31 cellular contexts compared by ENCODE assay signal in the genomic region with DNA sequence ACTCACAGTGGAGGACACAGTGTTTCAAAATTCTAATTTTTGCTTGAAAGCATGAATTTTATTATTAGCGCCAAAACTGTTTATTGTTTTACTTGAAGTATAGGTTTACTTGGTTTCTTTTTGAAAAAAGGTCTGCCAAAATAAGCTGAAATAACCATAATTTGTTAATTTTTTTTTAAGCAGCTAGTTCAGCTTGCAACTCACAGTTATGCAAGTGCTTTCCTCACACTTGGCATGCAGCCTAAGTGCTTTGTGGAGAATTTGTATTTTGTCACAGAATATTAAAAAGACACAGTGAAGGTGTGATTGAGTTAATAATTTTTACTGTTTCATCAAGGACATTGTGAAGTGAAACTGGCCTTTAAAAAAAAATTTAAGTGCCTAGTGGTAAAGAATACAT.
"Had no signal": no experiment of that assay in that cellular context is flagged by ENCODE, and none has a peak within 500 bp of the region (broad histone marks: within the 10 kb centered on the region; RNA-seq: fewer than 3 reads in every experiment).

No MANE protein-coding gene starts in this region.

- H3K9me3 ChIP-seq: ascending aorta had no signal

- FAIRE-seq: bronchial epithelial cell had no signal

- H3K4me1 ChIP-seq: ascending aorta had no signal

- ATAC-seq: activated CD4-positive, alpha-beta T cell treated with anti-CD3 and anti-CD28 coated beads for 36 hours; activated CD4-positive, CD25-positive, alpha-beta regulatory T cell treated with anti-CD3 and anti-CD28 coated beads, Interleukin-2, amount 50 U/mL, for 24 hours; activated CD8-positive, alpha-beta memory T cell treated with anti-CD3 and anti-CD28 coated beads, Interleukin-2, amount 10 ng/mL, durations not matched to agents 7 days and 5 days; activated CD8-positive, alpha-beta T cell treated with anti-CD3 and anti-CD28 coated beads, Interleukin-2, amount 10 ng/mL, durations not matched to agents 7 days and 5 days; activated naive CD8-positive, alpha-beta T cell treated with anti-CD3 and anti-CD28 coated beads, Interleukin-2, amount 50 U/mL, for 24 hours; WTC11 had no signal

- H3K27ac ChIP-seq: ascending aorta, cardiac muscle cell, WERI-Rb-1 had no signal

- H3K27me3 ChIP-seq: ascending aorta, cardiac muscle cell had no signal

- H3K4me3 ChIP-seq: ascending aorta, cardiac muscle cell had no signal

- DNase-seq: activated CD4-positive, alpha-beta memory T cell treated with anti-CD3 and anti-CD28 coated beads, Interleukin-2, amount 10 ng/mL, durations not matched to agents 7 days and 5 days; activated CD4-positive, alpha-beta T cell treated with anti-CD3 and anti-CD28 coated beads for 1 hour; activated CD4-positive, alpha-beta T cell treated with anti-CD3 and anti-CD28 coated beads for 36 hours; activated CD4-positive, alpha-beta T cell treated with anti-CD3 and anti-CD28 coated beads for 48 hours; activated CD4-positive, alpha-beta T cell treated with anti-CD3 and anti-CD28 coated beads, Interleukin-2, amount 10 ng/mL, durations not matched to agents 7 days and 5 days; activated CD4-positive, alpha-beta T cell treated with anti-CD3 and anti-CD28 coated beads, Interleukin-2, amount 50 U/mL, for 48 hours; activated CD4-positive, CD25-positive, alpha-beta regulatory T cell; activated CD8-positive, alpha-beta memory T cell treated with anti-CD3 and anti-CD28 coated beads for 24 hours; activated CD8-positive, alpha-beta memory T cell treated with anti-CD3 and anti-CD28 coated beads, Interleukin-2, amount 10 ng/mL, durations not matched to agents 7 days and 5 days; activated CD8-positive, alpha-beta memory T cell treated with anti-CD3 and anti-CD28 coated beads, Interleukin-2, amount 50 U/mL, for 48 hours; activated CD8-positive, alpha-beta T cell treated with anti-CD3 and anti-CD28 coated beads, Interleukin-2, amount 10 ng/mL, durations not matched to agents 7 days and 5 days; activated effector memory CD4-positive, alpha-beta T cell treated with Interleukin-2 at 50 U/mL for 16 hours; activated gamma-delta T cell; activated naive CD4-positive, alpha-beta T cell treated with anti-CD3 and anti-CD28 coated beads, Interleukin-2, amount 10 ng/mL, durations not matched to agents 7 days and 5 days; activated naive CD4-positive, alpha-beta T cell treated with Interleukin-2 at 50 U/mL for 16 hours; activated naive CD8-positive, alpha-beta T cell treated with anti-CD3 and anti-CD28 coated beads, Interleukin-2, amount 10 ng/mL, durations not matched to agents 7 days and 5 days; activated naive CD8-positive, alpha-beta T cell treated with anti-CD3 and anti-CD28 coated beads, Interleukin-2, amount 50 U/mL, for 24 hours; activated T-cell treated with anti-CD3 and anti-CD28 coated beads, Interleukin-2, amount 50 U/mL, for 24 hours; activated T-cell treated with anti-CD3 and anti-CD28 coated beads, Interleukin-2, amount 50 U/mL, for 48 hours; amygdala; anterior cingulate cortex; caudate nucleus; cerebellar nuclear complex; T-helper 2 cell; T-helper 9 cell; WERI-Rb-1 had no signal

- H3K36me3 ChIP-seq: ascending aorta, cardiac muscle cell had no signal
